1 cellular context compared by ENCODE assay signal in the genomic region with DNA sequence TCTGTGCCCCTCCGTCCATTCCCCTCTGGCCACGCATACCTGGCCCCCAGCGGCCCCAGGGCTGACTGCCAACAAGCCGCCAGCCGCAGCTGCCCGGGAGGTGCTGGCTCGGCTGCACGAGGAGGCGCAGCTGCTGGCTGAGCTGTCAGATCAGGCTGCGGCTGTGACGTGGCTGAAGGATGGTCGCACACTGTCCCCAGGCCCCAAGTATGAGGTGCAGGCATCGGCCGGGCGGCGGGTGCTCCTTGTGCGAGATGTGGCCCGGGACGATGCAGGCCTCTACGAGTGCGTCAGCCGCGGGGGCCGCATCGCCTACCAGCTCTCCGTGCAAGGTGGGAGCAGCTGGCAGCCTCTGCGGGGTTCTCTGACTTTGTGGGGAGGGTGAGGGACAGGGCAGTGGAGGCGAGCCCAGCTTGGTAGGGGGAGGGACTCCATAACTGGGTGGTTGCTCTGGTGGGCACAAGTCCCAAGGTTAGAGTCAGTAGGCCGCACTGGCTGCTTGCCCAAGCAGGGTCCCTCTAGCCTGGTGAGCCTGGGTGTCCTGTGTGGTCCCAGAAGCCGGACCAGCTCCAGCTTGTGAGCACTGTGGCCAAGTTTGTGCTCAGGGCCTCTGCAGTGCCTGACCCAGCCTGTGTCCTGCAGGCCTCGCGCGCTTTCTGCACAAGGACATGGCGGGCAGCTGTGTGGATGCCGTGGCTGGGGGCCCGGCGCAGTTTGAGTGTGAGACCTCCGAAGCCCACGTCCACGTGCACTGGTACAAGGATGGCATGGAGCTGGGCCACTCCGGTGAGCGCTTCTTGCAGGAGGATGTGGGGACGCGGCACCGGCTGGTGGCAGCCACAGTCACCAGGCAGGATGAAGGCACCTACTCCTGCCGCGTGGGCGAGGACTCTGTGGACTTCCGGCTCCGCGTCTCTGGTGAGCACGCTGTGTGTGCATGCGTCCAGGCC.
TF ChIP-seq lines count a peak whose summit lies in the region.

No MANE protein-coding gene starts in this region.

TF ChIP-seq in K562, 482 proteins besides CTCF, POLR2A, EP300 and RAD21:
- TF ChIP-seq ZBTB33 (CRISPR knock-in tag; IDR thresholded peaks at IDR 0.05), result 0 out of 2 replicates have a peak, but pooled peaks have one; percentile 13
- TF ChIP-seq ZNF431 (CRISPR knock-in tag; IDR thresholded peaks at IDR 0.05), result no peak
